8 cellular contexts compared by ENCODE assay signal in the genomic region with DNA sequence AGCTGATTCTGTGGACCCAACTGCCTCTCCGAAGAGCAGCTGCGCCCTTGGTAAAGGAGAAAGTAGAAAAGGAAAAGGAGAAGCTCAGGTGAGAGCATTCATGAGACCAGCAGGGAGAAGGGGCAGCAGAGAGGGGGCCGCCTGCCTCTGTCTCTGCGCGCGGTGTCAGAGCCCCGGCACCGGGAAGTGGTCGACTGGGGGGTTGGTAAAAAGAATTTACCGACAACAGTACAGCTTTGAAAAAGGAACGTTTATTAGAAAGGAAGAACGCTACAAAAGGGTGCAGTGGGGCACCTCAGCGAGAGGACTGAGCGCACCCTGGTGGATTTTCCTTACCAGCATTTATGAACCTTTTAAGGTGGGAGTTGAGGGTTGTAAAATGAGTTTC.
A peak's percentile ranks its signal among the peaks of the same experiment; 100 is the strongest.
DNase-seq lines count a peak whose midpoint lies in the region; ATAC-seq, FAIRE-seq and TF ChIP-seq lines count a peak whose summit lies in the region.

No MANE protein-coding gene starts in this region.

- H3K4me1 Mint-ChIP-seq in stimulated activated naive CD8-positive, alpha-beta T cell treated with anti-CD3 and anti-CD28 coated beads, Interleukin-15, Interleukin-2, amounts not matched to agents 100 ng/mL and 50 ng/mL, for 24 hours (ENCODE audit: low read depth): peaks cover 20% of the 10 kb centered on the region

- peak overlapping the region; percentile 72 for H3K27ac ChIP-seq in VCaP

- H3K9me3 Mint-ChIP-seq in stimulated activated naive CD8-positive, alpha-beta T cell treated with anti-CD3 and anti-CD28 coated beads, Interleukin-15, Interleukin-2, amounts not matched to agents 100 ng/mL and 50 ng/mL, for 24 hours: no peaks in the 10 kb centered on the region

- H3K36me3 Mint-ChIP-seq in stimulated activated naive CD8-positive, alpha-beta T cell treated with anti-CD3 and anti-CD28 coated beads, Interleukin-15, Interleukin-2, amounts not matched to agents 100 ng/mL and 50 ng/mL, for 24 hours (ENCODE audit: low read depth): no peaks in the 10 kb centered on the region

- TF ChIP-seq CTCF in VCaP (conservative IDR thresholded peaks at IDR 0.05): peak; percentile 33

- H3K27me3 Mint-ChIP-seq in stimulated activated naive CD8-positive, alpha-beta T cell treated with anti-CD3 and anti-CD28 coated beads, Interleukin-15, Interleukin-2, amounts not matched to agents 100 ng/mL and 50 ng/mL, for 24 hours: no peaks in the 10 kb centered on the region

- peak; percentile 55 for ATAC-seq in HG02642 (IDR thresholded peaks at IDR 0.05; ENCODE audit: poor library complexity, unreplicated experiment)

- DNase-seq in GM12891 (ENCODE audit: insufficient read length, low spot score) (no peak), NCI-H1105 (lab: John Stamatoyannopoulos, UW) (peak; percentile 28), cerebellar cortex (ENCODE audit: low spot score) (peak; percentile 40), lung microvascular endothelial cell (ENCODE audit: low read depth in 2 of 2) (peak; percentile 8 to 55), cerebellum (ENCODE audit: low spot score) (no peak)

- peak overlapping the region; percentile 95 for H3K27ac Mint-ChIP-seq in stimulated activated naive CD8-positive, alpha-beta T cell treated with anti-CD3 and anti-CD28 coated beads, Interleukin-15, Interleukin-2, amounts not matched to agents 100 ng/mL and 50 ng/mL, for 24 hours

- no peak for TF ChIP-seq POLR2A in GM12891 (IDR thresholded peaks at IDR 0.05; ENCODE audit: low read depth, low read length)

- peak overlapping the region; percentile 86 for H3K4me3 Mint-ChIP-seq in stimulated activated naive CD8-positive, alpha-beta T cell treated with anti-CD3 and anti-CD28 coated beads, Interleukin-15, Interleukin-2, amounts not matched to agents 100 ng/mL and 50 ng/mL, for 24 hours

- FAIRE-seq in GM12891 (lab: Jason Lieb, UNC): peak; percentile 60

TF ChIP-seq in GM12891, 5 proteins besides CTCF, POLR2A, EP300 and RAD21:
- TF ChIP-seq PAX5 (IDR thresholded peaks at IDR 0.05; ENCODE audit: insufficient read depth, low read length, severe bottlenecking) (no peak), SPI1 (IDR thresholded peaks at IDR 0.05; ENCODE audit: low read depth, low read length) (no peak), POLR2AphosphoS5 (IDR thresholded peaks at IDR 0.05; ENCODE audit: low read depth, low read length) (no peak), POU2F2 (IDR thresholded peaks at IDR 0.05; ENCODE audit: low read depth, low read length) (no peak), TAF1 (IDR thresholded peaks at IDR 0.05; ENCODE audit: low read depth, low read length) (no peak)

Comparison
In these comparisons a context has a peak if more than half of its experiments do, and no peak if none do; other contexts are left out.
1. DNase-seq: peak in NCI-H1105 (single experiment), cerebellar cortex (single experiment) and lung microvascular endothelial cell (2 of 2); none in GM12891 (single experiment) and cerebellum (single experiment).